22 cellular contexts compared by ENCODE assay signal in the genomic region with DNA sequence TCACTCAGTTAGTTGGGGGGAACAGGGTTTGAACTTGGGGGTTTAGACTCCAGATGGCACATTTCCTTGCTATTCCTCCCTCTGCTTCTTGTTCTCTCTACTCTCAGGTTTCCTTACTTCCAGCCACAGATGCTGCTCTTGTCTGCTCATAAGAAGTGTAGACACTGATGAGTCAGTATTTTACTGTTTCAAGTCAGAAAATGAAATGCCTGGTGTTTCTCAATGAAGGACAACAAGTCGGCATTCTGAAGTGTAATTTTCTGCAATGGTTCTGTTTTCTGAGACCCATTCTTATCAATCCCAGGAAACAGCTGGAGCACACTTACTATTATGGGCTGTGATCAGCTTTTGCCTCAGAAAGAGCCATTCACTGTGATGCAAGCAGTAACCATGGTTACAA. TPM values are rescaled to one million over a fixed set of nuclear protein-coding genes. Genes with fewer than 3 reads are reported as not detected.
A peak's percentile ranks its signal among the peaks of the same experiment; 100 is the strongest.
DNase-seq lines count a peak whose midpoint lies in the region; ATAC-seq and TF ChIP-seq lines count a peak whose summit lies in the region.
"Had no signal": no experiment of that assay in that cellular context is flagged by ENCODE, and none has a peak within 500 bp of the region (broad histone marks: within the 10 kb centered on the region; RNA-seq: fewer than 3 reads in every experiment).

No MANE protein-coding gene starts in this region.

- H2AFZ ChIP-seq in trophoblast cell (ENCODE audit: insufficient read depth, low read length, poor library complexity) = no peak overlapping the region

- H3K4ac ChIP-seq in trophoblast cell (ENCODE audit: low read depth, low read length) = no peak overlapping the region

- no peak overlapping the region for H3K4me3 ChIP-seq in fibroblast of mammary gland (ENCODE audit: control insufficient read depth, low read depth, low read length)
- H3K4me3 ChIP-seq in trophoblast cell (ENCODE audit: low read depth, low read length) = no peak overlapping the region
- H3K4me3 ChIP-seq in left ventricle myocardium inferior = no peak overlapping the region
- H3K4me3 ChIP-seq in psoas muscle = no peak overlapping the region
- H3K4me3 ChIP-seq: BLaER1, esophagus muscularis mucosa, K562, sigmoid colon had no signal

- no peaks in the 10 kb centered on the region for H3K79me1 ChIP-seq in trophoblast cell (ENCODE audit: low read length)

- no peak overlapping the region for H3K18ac ChIP-seq in trophoblast cell (ENCODE audit: low read length)

- H3K27ac ChIP-seq in trophoblast cell (ENCODE audit: low read depth, low read length) (peak overlapping the region; percentile 12), left ventricle myocardium inferior (replicated peaks) (no peak overlapping the region), psoas muscle (no peak overlapping the region)
- H3K27ac ChIP-seq: BLaER1, esophagus muscularis mucosa, HL-60, sigmoid colon had no signal

- no peak overlapping the region for H3K14ac ChIP-seq in trophoblast cell (ENCODE audit: low read length)

- no peak overlapping the region for H4K12ac ChIP-seq in trophoblast cell (ENCODE audit: low read depth, low read length)

- no peak overlapping the region for H2BK12ac ChIP-seq in trophoblast cell (ENCODE audit: low read length)

- H3K79me2 ChIP-seq in trophoblast cell (ENCODE audit: control insufficient read depth, insufficient read depth, low read length, poor library complexity) = no peaks in the 10 kb centered on the region

- H3K36me3 ChIP-seq in trophoblast cell (ENCODE audit: control insufficient read depth in 1 of 2, insufficient read depth in 2 of 2, low read length in 2 of 2) (no peaks in the 10 kb centered on the region), left ventricle myocardium inferior (no peaks in the 10 kb centered on the region), psoas muscle (ENCODE audit: insufficient read depth in 1 of 2, low read depth in 1 of 2) (no peaks in the 10 kb centered on the region)
- H3K36me3 ChIP-seq: BLaER1, esophagus muscularis mucosa, sigmoid colon had no signal

- H3K23ac ChIP-seq in trophoblast cell (ENCODE audit: low read length) = no peak overlapping the region

- H3K4me1 ChIP-seq in trophoblast cell (ENCODE audit: control insufficient read depth in 1 of 2, insufficient read depth in 2 of 2, low read length in 2 of 2) (no peaks in the 10 kb centered on the region), left ventricle myocardium inferior (peaks cover 6% of the 10 kb centered on the region), psoas muscle (no peaks in the 10 kb centered on the region)
- H3K4me1 ChIP-seq: BLaER1, esophagus muscularis mucosa had no signal

- H3K27me3 ChIP-seq in trophoblast cell (ENCODE audit: insufficient read depth, low read length) (no peaks in the 10 kb centered on the region), left ventricle myocardium inferior (ENCODE audit: low read depth) (no peaks in the 10 kb centered on the region), psoas muscle (ENCODE audit: insufficient read depth in 3 of 3, low read length in 2 of 3) (no peaks in the 10 kb centered on the region)
- H3K27me3 ChIP-seq: BLaER1, esophagus muscularis mucosa, sigmoid colon had no signal

- no peak overlapping the region for H4K8ac ChIP-seq in trophoblast cell (ENCODE audit: low read depth, low read length)

- no peak overlapping the region for H3K9ac ChIP-seq in trophoblast cell (ENCODE audit: low read length)
- H3K9ac ChIP-seq: BLaER1 had no signal

- H2BK5ac ChIP-seq in trophoblast cell (ENCODE audit: low read depth, low read length, poor library complexity) = no peak overlapping the region

- no peaks in the 10 kb centered on the region for H3K9me3 ChIP-seq in trophoblast cell (ENCODE audit: insufficient read depth, low read depth, low read length)
- no peaks in the 10 kb centered on the region for H3K9me3 ChIP-seq in left ventricle myocardium inferior (replicated peaks)
- H3K9me3 ChIP-seq in psoas muscle = no peaks in the 10 kb centered on the region
- H3K9me3 ChIP-seq: BLaER1, esophagus muscularis mucosa, sigmoid colon had no signal

- ATAC-seq in psoas muscle (no peak), HG03460 (IDR thresholded peaks at IDR 0.05; ENCODE audit: unreplicated experiment) (no peak)
- ATAC-seq: K562, left cardiac atrium had no signal

- DNase-seq in Ammon's horn (ENCODE audit: low spot score) (peak; percentile 18), NCI-H2171 (lab: John Stamatoyannopoulos, UW) (peak; percentile 4), fibroblast of mammary gland (ENCODE audit: low read depth) (peak; percentile 33), trophoblast cell (no peak), left ventricle myocardium inferior (no peak), psoas muscle (no peak)
- no peak for DNase-seq in central memory CD4-positive, alpha-beta T cell
- DNase-seq: activated CD4-positive, alpha-beta T cell treated with anti-CD3 and anti-CD28 coated beads, Interleukin-2, amount 10 ng/mL, durations not matched to agents 24 days and 14 days; activated naive CD4-positive, alpha-beta T cell treated with anti-CD3 and anti-CD28 coated beads, Interleukin-2, amount 10 ng/mL, durations not matched to agents 7 days and 5 days; activated T-cell treated with anti-CD3 and anti-CD28 coated beads, Interleukin-2, amount 50 U/mL, for 1 hour; dermis blood vessel endothelial cell; left cardiac atrium; NCI-H1092 treated with DMSO at 0.1 percent for 48 hours; NCI-H2107; occipital lobe; sigmoid colon; substantia nigra had no signal

- intact Hi-C loops in left ventricle myocardium inferior (cut with micrococcal nuclease) (no loop called here), psoas muscle (cut with DNase I) (no loop called here)

- TF ChIP-seq CTCF in fibroblast of mammary gland (conservative IDR thresholded peaks at IDR 0.05; ENCODE audit: control insufficient read depth, insufficient read depth, low read depth, low read length) (no peak), left ventricle myocardium inferior (IDR thresholded peaks at IDR 0.05; ENCODE audit: borderline replicate concordance) (no peak), psoas muscle (IDR thresholded peaks at IDR 0.05) (no peak)

- no CpG with 5 or more reads among the region's 1 CpG for WGBS in trophoblast cell (ENCODE audit: extremely low coverage, insufficient coverage, insufficient read length)
- 80 to 86% (median 82%) methylated on average over 1 of the region's 1 CpG for WGBS in psoas muscle, 3 donors

- no peak overlapping the region for H2AK5ac ChIP-seq in trophoblast cell (ENCODE audit: low read length)

- H4K91ac ChIP-seq in trophoblast cell (ENCODE audit: low read depth, low read length) = no peak overlapping the region

- no peak overlapping the region for H3K4me2 ChIP-seq in trophoblast cell (ENCODE audit: low read length)
- H3K4me2 ChIP-seq: BLaER1 had no signal

- no peak overlapping the region for H2BK120ac ChIP-seq in trophoblast cell (ENCODE audit: insufficient read depth, low read length, poor library complexity)

RNA-seq across cellular contexts. Expression of a gene that starts 41.9 kb away (rescaled TPM):
- polyA plus RNA-seq in trophoblast cell (2013) = 2.5 and 2.7 TPM in 2 replicates
- total RNA-seq in left ventricle myocardium inferior (29.8 TPM), psoas muscle (1 to 10 TPM; 2.0 to 3.3 (median 2.3) TPM)
- under 1 TPM; 0.24 to 0.66 (median 0.47) TPM for polyA plus RNA-seq in psoas muscle

Comparison
In these comparisons a context has a peak if more than half of its experiments do, and no peak if none do; other contexts are left out.
1. DNase-seq: peak in Ammon's horn (single experiment), NCI-H2171 (single experiment) and fibroblast of mammary gland (single experiment); none in trophoblast cell (0 of 2), central memory CD4-positive, alpha-beta T cell (single experiment), left ventricle myocardium inferior (single experiment) and psoas muscle (0 of 2).